Comparison of ENCODE assay signal across 16 cellular contexts in genomic region chr22:39180566-39180965, GRCh38. TPM values are rescaled to one million over a fixed set of nuclear protein-coding genes. Genes with fewer than 3 reads are reported as not detected.
DNase-seq lines count a peak whose midpoint lies in the region; ATAC-seq and TF ChIP-seq lines count a peak whose summit lies in the region.
"Had no signal": no experiment of that assay in that cellular context is flagged by ENCODE, and none has a peak within 500 bp of the region (broad histone marks: within the 10 kb centered on the region; RNA-seq: fewer than 3 reads in every experiment).

No MANE protein-coding gene starts in this region.

- WGBS in H9 (ENCODE audit: extremely low coverage, insufficient read length, low lambda C conversion rate), result no CpG with 5 or more reads among the region's 9 CpGs

- no peaks in the 10 kb centered on the region for H3K79me1 ChIP-seq in H9 (ENCODE audit: insufficient read depth, low read depth, low read length, poor library complexity, severe bottlenecking)

- peaks cover 0 to 6% (median 2%) of the 10 kb centered on the region in 3 experiments; a peak in 2 of 7 replicates for H3K36me3 Mint-ChIP-seq in H9 (ENCODE audit: insufficient read depth in 1 of 3, low read depth in 3 of 3)
- peaks cover 4% of the 10 kb centered on the region for H3K36me3 Mint-ChIP-seq in glutamatergic neuron (ENCODE audit: unreplicated experiment)

- no peak overlapping the region for H2BK120ac ChIP-seq in H9 (ENCODE audit: low read depth, low read length, poor library complexity, severe bottlenecking)

- H3K4me2 ChIP-seq in H9 (ENCODE audit: insufficient read depth, insufficient read length, low read length) (no peak overlapping the region), MM.1S (ENCODE audit: low read depth, low read length) (no peak overlapping the region)

- no peak overlapping the region for H3K23ac ChIP-seq in H9 (ENCODE audit: insufficient read length, low read depth, low read length)

- H3K4me3 ChIP-seq in WERI-Rb-1 (ENCODE audit: low read depth, low read length) (peak overlapping the region; percentile 40), Peyer's patch (no peak overlapping the region), MM.1S (ENCODE audit: low read length) (no peak overlapping the region)
- H3K4me3 ChIP-seq: HAP-1 had no signal

- no peak overlapping the region for H2BK5ac ChIP-seq in H9 (ENCODE audit: insufficient read length, low read length)

- no peak overlapping the region for H4K5ac ChIP-seq in H9 (ENCODE audit: insufficient read length, low read depth, low read length)

- H2AK5ac ChIP-seq in H9 (ENCODE audit: insufficient read length, low read length), result no peak overlapping the region

- TF ChIP-seq CTCF in H9 (conservative IDR thresholded peaks at IDR 0.05), result no peak
- no peak for TF ChIP-seq CTCF in WERI-Rb-1 (IDR thresholded peaks at IDR 0.05; ENCODE audit: low read depth, low read length)
- no peak for TF ChIP-seq CTCF in glutamatergic neuron (IDR thresholded peaks at IDR 0.05; ENCODE audit: partially characterized antibody, unreplicated experiment)
- TF ChIP-seq CTCF in Peyer's patch (IDR thresholded peaks at IDR 0.05), result no peak
- TF ChIP-seq CTCF in MM.1S (IDR thresholded peaks at IDR 0.05; ENCODE audit: low read length), result no peak

- H3K9ac ChIP-seq in H9 (ENCODE audit: extremely low read depth, insufficient read length, low read length) (no peak overlapping the region), MM.1S (ENCODE audit: low read length) (no peak overlapping the region)

- H3K36me3 ChIP-seq in WERI-Rb-1 (no peaks in the 10 kb centered on the region), Peyer's patch (no peaks in the 10 kb centered on the region), MM.1S (replicated peaks; ENCODE audit: insufficient read depth, low read length) (no peaks in the 10 kb centered on the region)
- H3K36me3 ChIP-seq: HAP-1 had no signal

- H2BK20ac ChIP-seq in H9 (ENCODE audit: low read depth, low read length, poor library complexity, severe bottlenecking), result no peak overlapping the region

- no peak overlapping the region for H3T11ph ChIP-seq in H9 (ENCODE audit: low read length)

- no peak for TF ChIP-seq POLR2A in Peyer's patch (IDR thresholded peaks at IDR 0.05)

- H3K18ac ChIP-seq in H9 (ENCODE audit: insufficient read length, low read depth, low read length), result no peak overlapping the region

- H3K4me1 ChIP-seq in H9 (ENCODE audit: insufficient read depth, low read length) (peaks cover 3% of the 10 kb centered on the region; the same call in 1 of the 2 replicates), Peyer's patch (peaks cover 0 to 19% (median 0%) of the 10 kb centered on the region in 4 donors), MM.1S (ENCODE audit: low read length) (no peaks in the 10 kb centered on the region)

- no peak overlapping the region for H3K56ac ChIP-seq in H9 (ENCODE audit: insufficient read length, low read depth, low read length)

- no peak overlapping the region for H2BK15ac ChIP-seq in H9 (ENCODE audit: low read depth, low read length)

- no peaks in the 10 kb centered on the region for H3K9me2 ChIP-seq in MM.1S (replicated peaks; ENCODE audit: insufficient read depth, low read length)

- no peaks in the 10 kb centered on the region for H3K27me3 ChIP-seq in H9 (ENCODE audit: insufficient read depth, low read length)
- H3K27me3 ChIP-seq in WERI-Rb-1 (ENCODE audit: insufficient read depth, low read depth, severe bottlenecking), result no peaks in the 10 kb centered on the region
- H3K27me3 ChIP-seq in Peyer's patch, result no peaks in the 10 kb centered on the region
- H3K27me3 ChIP-seq in MM.1S (replicated peaks; ENCODE audit: insufficient read depth, low read length), result no peaks in the 10 kb centered on the region

- H3K79me2 ChIP-seq in H9 (ENCODE audit: insufficient read depth, low read length) (no peaks in the 10 kb centered on the region), MM.1S (ENCODE audit: low read length) (no peaks in the 10 kb centered on the region)

- peaks cover 0 to 4% of the 10 kb centered on the region in 2 experiments; a peak in 3 of 5 replicates for H3K9me3 Mint-ChIP-seq in H9
- peaks cover 9% of the 10 kb centered on the region for H3K9me3 Mint-ChIP-seq in glutamatergic neuron (ENCODE audit: unreplicated experiment)

- H3K9me3 ChIP-seq in H9 (ENCODE audit: control insufficient read depth, low read depth, low read length) (no peaks in the 10 kb centered on the region), WERI-Rb-1 (ENCODE audit: severe bottlenecking) (no peaks in the 10 kb centered on the region), Peyer's patch (no peaks in the 10 kb centered on the region), MM.1S (replicated peaks; ENCODE audit: insufficient read depth, low read length) (no peaks in the 10 kb centered on the region)
- H3K9me3 ChIP-seq: HAP-1 had no signal

- ATAC-seq in sciatic nerve (no peak), GM18519 (IDR thresholded peaks at IDR 0.05; ENCODE audit: low FRiP score, unreplicated experiment) (no peak)
- ATAC-seq: SK-N-SH treated with all-trans-retinoic acid at 6 μM for 48 hours had no signal

- no peaks in the 10 kb centered on the region for H3F3A ChIP-seq in MM.1S (ENCODE audit: insufficient read depth, low read length)

- no peak overlapping the region; the same call in 1 of the 2 replicates for H3K14ac ChIP-seq in H9 (ENCODE audit: insufficient read depth, low read length)

- no peak overlapping the region for H4K8ac ChIP-seq in H9 (replicated peaks; ENCODE audit: insufficient read length, low read depth, low read length)

- no peaks in the 10 kb centered on the region for H3K23me2 ChIP-seq in H9 (ENCODE audit: insufficient read length, low read depth, low read length, poor library complexity, severe bottlenecking)

- H3K4me1 Mint-ChIP-seq in H9, result peaks cover 37 to 68% of the 10 kb centered on the region in 2 experiments
- peaks cover 18% of the 10 kb centered on the region for H3K4me1 Mint-ChIP-seq in glutamatergic neuron (ENCODE audit: low read depth, unreplicated experiment)

- H3K27ac ChIP-seq in H9 (ENCODE audit: insufficient read length, low read depth, low read length), result no peak overlapping the region
- peak overlapping the region; percentile 91 for H3K27ac ChIP-seq in WERI-Rb-1
- H3K27ac ChIP-seq in Peyer's patch, result no peak overlapping the region
- no peak overlapping the region for H3K27ac ChIP-seq in MM.1S (ENCODE audit: low read length)
- H3K27ac ChIP-seq: C4-2B had no signal

- H2BK12ac ChIP-seq in H9 (ENCODE audit: insufficient read length, low read depth, low read length), result no peak overlapping the region

- H2AFZ ChIP-seq in H9 (ENCODE audit: low read length), result no peak overlapping the region
- no peak overlapping the region for H2AFZ ChIP-seq in MM.1S (ENCODE audit: low read length)

- H4K91ac ChIP-seq in H9 (ENCODE audit: insufficient read length, low read depth, low read length), result no peak overlapping the region

- intact Hi-C loops in sciatic nerve (cut with DNase I), result no loop called here

- H4K20me1 ChIP-seq in H9 (ENCODE audit: control insufficient read depth, insufficient read depth, insufficient read length), result peaks cover 2% of the 10 kb centered on the region
- H4K20me1 ChIP-seq in MM.1S (ENCODE audit: insufficient read depth, low read length), result no peaks in the 10 kb centered on the region

- H3K27ac Mint-ChIP-seq in H9, result peak overlapping the region in 2 of 3 experiments; percentile 42 to 76; a peak in 4 of 7 replicates
- peak overlapping the region; percentile 85 for H3K27ac Mint-ChIP-seq in glutamatergic neuron (ENCODE audit: unreplicated experiment)

- H3K4ac ChIP-seq in H9 (ENCODE audit: low read depth, low read length), result no peak overlapping the region

- H3K4me3 Mint-ChIP-seq in H9 (no peak overlapping the region), glutamatergic neuron (ENCODE audit: unreplicated experiment) (peak overlapping the region; percentile 57)

- H3K27me3 Mint-ChIP-seq in H9 (ENCODE audit: low read depth) (no peaks in the 10 kb centered on the region; the same call in 1 of the 2 replicates), glutamatergic neuron (ENCODE audit: unreplicated experiment) (peaks cover 7% of the 10 kb centered on the region)

- DNase-seq in H9 (no peak), WERI-Rb-1 (no peak), glutamatergic neuron (no peak), sciatic nerve (ENCODE audit: low spot score) (peak; percentile 52), NCI-H345 (lab: John Stamatoyannopoulos, UW) (no peak), Peyer's patch (no peak), MM.1S (no peak)
- DNase-seq: Caco-2, DMS153, NCI-H1417, NCI-H2029 treated with DMSO at 0.1 percent for 48 hours, SHP77 treated with DMSO at 0.1 percent for 48 hours had no signal

RNA-seq across cellular contexts. Expression of gene CBX7, which starts 28.1 kb away (rescaled TPM):
- total RNA-seq in H9 (2021), result 3.7 and 4.2 TPM in 2 replicates
- total RNA-seq in glutamatergic neuron (ENCODE audit: unreplicated experiment), result 5.9 TPM
- total RNA-seq in sciatic nerve, result 115 TPM
- 10 to 100 TPM; 41.2 to 58.6 (median 53.2) TPM for total RNA-seq in Peyer's patch
